ENCODE assay signal across 30 cellular contexts in genomic region chr5:90642706-90643229, GRCh38.
"Had no signal": no experiment of that assay in that cellular context is flagged by ENCODE, and none has a peak within 500 bp of the region (broad histone marks: within the 10 kb centered on the region; RNA-seq: fewer than 3 reads in every experiment).

No MANE protein-coding gene starts in this region.

- DNase-seq: activated CD4-positive, alpha-beta memory T cell treated with anti-CD3 and anti-CD28 coated beads, Interleukin-2, amount 10 ng/mL, durations not matched to agents 7 days and 5 days; activated CD4-positive, alpha-beta T cell treated with anti-CD3 and anti-CD28 coated beads for 1 hour; activated CD4-positive, alpha-beta T cell treated with anti-CD3 and anti-CD28 coated beads, Interleukin-2, amount 10 ng/mL, durations not matched to agents 7 days and 5 days; activated CD8-positive, alpha-beta memory T cell treated with anti-CD3 and anti-CD28 coated beads, Interleukin-2, amount 50 U/mL, for 48 hours; activated gamma-delta T cell; activated naive CD4-positive, alpha-beta T cell treated with anti-CD3 and anti-CD28 coated beads, Interleukin-2, amount 50 U/mL, for 16 hours; activated T-cell treated with anti-CD3 and anti-CD28 coated beads, Interleukin-2, amount 50 U/mL, for 24 hours; amniotic stem cell; effector CD4-positive, alpha-beta T cell; foreskin keratinocyte; heart right ventricle; kidney glomerular epithelial cell; left lung; lower lobe of right lung; mesenchymal stem cell; posterior cingulate gyrus; right cardiac atrium; stimulated activated CD4-positive, alpha-beta T cell treated with anti-CD3 and anti-CD28 coated beads, Interleukin-15, amount 100 ng/mL, for 24 hours; stimulated activated CD4-positive, alpha-beta T cell treated with anti-CD3 and anti-CD28 coated beads, Interleukin-2, amount 100 ng/mL, for 24 hours; stimulated activated naive B cell treated with anti-CD40 and anti-IgM and Interleukin-4, amounts not matched to agents 10 μg/mL and 1 μg/mL and 100 μg/mL, for 72 hours; stomach; T-helper 9 cell; thyroid gland; upper lobe of left lung had no signal

- H3K9me3 ChIP-seq: breast epithelium, esophagus muscularis mucosa, heart right ventricle, left lung, lower lobe of right lung, stomach, thyroid gland, upper lobe of left lung, vagina had no signal

- H3K27me3 ChIP-seq: breast epithelium, esophagus muscularis mucosa, foreskin keratinocyte, heart right ventricle, left lung, stomach, thyroid gland, upper lobe of left lung, vagina had no signal

- H3K27me3 Mint-ChIP-seq: central memory CD8-positive, alpha-beta T cell; dendritic cell treated with granulocyte-macrophage colony-stimulating factor and Interleukin-4, amounts not matched to agents 40 ng/mL and 50 ng/mL, for 4 days; natural killer cell treated with Interleukin-12 subunit alpha and Interleukin-12 subunit beta and Interleukin-15 and Interleukin-18, amount 100 ng/mL, for 72 hours; stimulated activated naive B cell treated with anti-CD40 and anti-IgM and Interleukin-4, amounts not matched to agents 10 μg/mL and 1 μg/mL and 100 μg/mL, for 72 hours had no signal

- H3K36me3 Mint-ChIP-seq: natural killer cell treated with Interleukin-12 subunit alpha and Interleukin-12 subunit beta and Interleukin-15 and Interleukin-18, amount 100 ng/mL, for 72 hours; stimulated activated naive B cell treated with anti-CD40 and anti-IgM and Interleukin-4, amounts not matched to agents 10 μg/mL and 1 μg/mL and 100 μg/mL, for 72 hours had no signal

- H3K27ac ChIP-seq: breast epithelium, esophagus muscularis mucosa, foreskin keratinocyte, heart right ventricle, left lung, lower lobe of right lung, stomach, thyroid gland, upper lobe of left lung, vagina had no signal

- H3K4me1 Mint-ChIP-seq: activated CD4-positive, alpha-beta memory T cell treated with anti-CD3 and anti-CD28 coated beads, Interleukin-2, amount 10 ng/mL, durations not matched to agents 7 days and 5 days; activated CD4-positive, alpha-beta T cell treated with anti-CD3 and anti-CD28 coated beads, Interleukin-2, amount 10 ng/mL, durations not matched to agents 7 days and 5 days; central memory CD8-positive, alpha-beta T cell; stimulated activated naive B cell treated with anti-CD40 and anti-IgM and Interleukin-4, amounts not matched to agents 10 μg/mL and 1 μg/mL and 100 μg/mL, for 72 hours had no signal

- H3K4me3 ChIP-seq: breast epithelium, esophagus muscularis mucosa, heart right ventricle, left lung, lower lobe of right lung, stomach, thyroid gland, upper lobe of left lung, vagina had no signal

- H3K27ac Mint-ChIP-seq: activated CD4-positive, alpha-beta memory T cell treated with anti-CD3 and anti-CD28 coated beads, Interleukin-2, amount 10 ng/mL, durations not matched to agents 7 days and 5 days; activated CD4-positive, alpha-beta T cell treated with anti-CD3 and anti-CD28 coated beads, Interleukin-2, amount 10 ng/mL, durations not matched to agents 7 days and 5 days; activated T-cell treated with anti-CD3 and anti-CD28 coated beads, Interleukin-2, amount 50 U/mL, for 24 hours; dendritic cell treated with granulocyte-macrophage colony-stimulating factor and Interleukin-4, amounts not matched to agents 40 ng/mL and 50 ng/mL, for 4 days; natural killer cell treated with Interleukin-12 subunit alpha and Interleukin-12 subunit beta and Interleukin-15 and Interleukin-18, amount 100 ng/mL, for 72 hours; stimulated activated naive B cell treated with anti-CD40 and anti-IgM and Interleukin-4, amounts not matched to agents 10 μg/mL and 1 μg/mL and 100 μg/mL, for 72 hours had no signal

- H3K4me1 ChIP-seq: breast epithelium, esophagus muscularis mucosa, foreskin keratinocyte, left lung, upper lobe of left lung, vagina had no signal

- ATAC-seq: foreskin keratinocyte; heart right ventricle; left lung; lower lobe of right lung; natural killer cell treated with Interleukin-12 subunit alpha and Interleukin-12 subunit beta and Interleukin-15 and Interleukin-18, amount 100 ng/mL, for 72 hours; right cardiac atrium; stimulated activated naive B cell treated with anti-CD40 and anti-IgM and Interleukin-4, amounts not matched to agents 10 μg/mL and 1 μg/mL and 100 μg/mL, for 72 hours had no signal

- H3K4me3 Mint-ChIP-seq: activated CD4-positive, alpha-beta memory T cell treated with anti-CD3 and anti-CD28 coated beads, Interleukin-2, amount 10 ng/mL, durations not matched to agents 7 days and 5 days; activated CD4-positive, alpha-beta T cell treated with anti-CD3 and anti-CD28 coated beads, Interleukin-2, amount 10 ng/mL, durations not matched to agents 7 days and 5 days; activated T-cell treated with anti-CD3 and anti-CD28 coated beads, Interleukin-2, amount 50 U/mL, for 24 hours; central memory CD8-positive, alpha-beta T cell; dendritic cell treated with granulocyte-macrophage colony-stimulating factor and Interleukin-4, amounts not matched to agents 40 ng/mL and 50 ng/mL, for 4 days; natural killer cell treated with Interleukin-12 subunit alpha and Interleukin-12 subunit beta and Interleukin-15 and Interleukin-18, amount 100 ng/mL, for 72 hours; stimulated activated naive B cell treated with anti-CD40 and anti-IgM and Interleukin-4, amounts not matched to agents 10 μg/mL and 1 μg/mL and 100 μg/mL, for 72 hours had no signal

- H3K9me3 Mint-ChIP-seq: activated CD4-positive, alpha-beta memory T cell treated with anti-CD3 and anti-CD28 coated beads, Interleukin-2, amount 10 ng/mL, durations not matched to agents 7 days and 5 days; activated CD4-positive, alpha-beta T cell treated with anti-CD3 and anti-CD28 coated beads, Interleukin-2, amount 10 ng/mL, durations not matched to agents 7 days and 5 days; activated T-cell treated with anti-CD3 and anti-CD28 coated beads, Interleukin-2, amount 50 U/mL, for 24 hours; central memory CD8-positive, alpha-beta T cell; dendritic cell treated with granulocyte-macrophage colony-stimulating factor and Interleukin-4, amounts not matched to agents 40 ng/mL and 50 ng/mL, for 4 days; natural killer cell treated with Interleukin-12 subunit alpha and Interleukin-12 subunit beta and Interleukin-15 and Interleukin-18, amount 100 ng/mL, for 72 hours; stimulated activated naive B cell treated with anti-CD40 and anti-IgM and Interleukin-4, amounts not matched to agents 10 μg/mL and 1 μg/mL and 100 μg/mL, for 72 hours had no signal

- H3K36me3 ChIP-seq: breast epithelium, esophagus muscularis mucosa, heart right ventricle, left lung, lower lobe of right lung, stomach, thyroid gland, upper lobe of left lung, vagina had no signal
